8 cellular contexts compared by ENCODE assay signal in genomic region chr20:58408603-58409246, GRCh38. TPM values are rescaled to one million over a fixed set of nuclear protein-coding genes. Genes with fewer than 3 reads are reported as not detected.
DNase-seq lines count a peak whose midpoint lies in the region; ATAC-seq and TF ChIP-seq lines count a peak whose summit lies in the region.

No MANE protein-coding gene starts in this region.

- no peak overlapping the region for H3K27ac ChIP-seq in neuronal stem cell (replicated peaks; ENCODE audit: low read length)

- H3K18ac ChIP-seq in neuronal stem cell (ENCODE audit: low read length) = no peak overlapping the region

- WGBS in neuronal stem cell (ENCODE audit: extremely low coverage in 2 of 2, insufficient read length in 2 of 2, insufficient replicate concordance in 1 of 2), 2 donors = no CpG with 5 or more reads among the region's 3 CpGs

- H4K91ac ChIP-seq in neuronal stem cell (ENCODE audit: low read depth, low read length, poor library complexity) = no peak overlapping the region

- no peak overlapping the region for H3K14ac ChIP-seq in neuronal stem cell (ENCODE audit: low read length)

- H3K36me3 ChIP-seq in BE2C = no peaks in the 10 kb centered on the region
- peaks cover 0 to 4% of the 10 kb centered on the region in 2 donors for H3K36me3 ChIP-seq in neuronal stem cell (replicated peaks in 1 of 2; ENCODE audit: control insufficient read depth in 2 of 2, insufficient read depth in 2 of 2, low read length in 2 of 2)

- H2AK5ac ChIP-seq in neuronal stem cell (ENCODE audit: low read depth, low read length) = no peak overlapping the region

- H3K9me3 ChIP-seq in BE2C (no peaks in the 10 kb centered on the region), neuronal stem cell (replicated peaks in 1 of 2; ENCODE audit: control insufficient read depth in 2 of 2, insufficient read depth in 1 of 2, low read depth in 1 of 2, low read length in 2 of 2) (peaks cover 1 to 5% of the 10 kb centered on the region in 2 donors)

- H2AFZ ChIP-seq in neuronal stem cell (ENCODE audit: low read length) = no peak overlapping the region

- peak; percentile 51 for ATAC-seq in activated T-helper 17 cell treated with anti-CD3 and anti-CD28 coated beads, Interleukin-2, amount 50 U/mL, for 72 hours (replicated peaks)
- no peak for ATAC-seq in HG03342 (IDR thresholded peaks at IDR 0.05; ENCODE audit: unreplicated experiment)

- no peak overlapping the region for H3K4ac ChIP-seq in neuronal stem cell (ENCODE audit: low read length)

- no peak overlapping the region for H2BK12ac ChIP-seq in neuronal stem cell (ENCODE audit: low read length)

- TF ChIP-seq CTCF in HFFc6 (IDR thresholded peaks at IDR 0.05) (no peak), BE2C (IDR thresholded peaks at IDR 0.05; ENCODE audit: low read depth, low read length) (no peak)

- H3K36me3 Mint-ChIP-seq in HFFc6 (ENCODE audit: low read depth) = no peaks in the 10 kb centered on the region
- peaks cover 5% of the 10 kb centered on the region for H3K36me3 Mint-ChIP-seq in activated T-helper 17 cell treated with anti-CD3 and anti-CD28 coated beads, Interleukin-2, amount 50 U/mL, for 72 hours (ENCODE audit: low read depth)

- H3K4me1 Mint-ChIP-seq in HFFc6 (ENCODE audit: low read depth) = no peaks in the 10 kb centered on the region
- H3K4me1 Mint-ChIP-seq in activated T-helper 17 cell treated with anti-CD3 and anti-CD28 coated beads, Interleukin-2, amount 50 U/mL, for 72 hours = peaks cover 36% of the 10 kb centered on the region

- no peak overlapping the region for H3K4me2 ChIP-seq in neuronal stem cell (ENCODE audit: insufficient read depth, low read length, poor library complexity, severe bottlenecking)

- H3K4me3 Mint-ChIP-seq in HFFc6 = no peak overlapping the region
- H3K4me3 Mint-ChIP-seq in activated T-helper 17 cell treated with anti-CD3 and anti-CD28 coated beads, Interleukin-2, amount 50 U/mL, for 72 hours = peak overlapping the region; percentile 48

- DNase-seq in COLO829 (ENCODE audit: low spot score) (peak; percentile 91), HFFc6 (no peak), midbrain (lab: John Stamatoyannopoulos, UW) (peak; percentile 51), BE2C (no peak), neuronal stem cell (ENCODE audit: low spot score) (no peak)
- no peak for DNase-seq in activated CD4-positive, CD25-positive, alpha-beta regulatory T cell treated with anti-CD3 and anti-CD28 coated beads, Interleukin-2, amount 50 U/mL, for 72 hours

- peak overlapping the region; percentile 74 for H3K27ac Mint-ChIP-seq in HFFc6
- H3K27ac Mint-ChIP-seq in activated T-helper 17 cell treated with anti-CD3 and anti-CD28 coated beads, Interleukin-2, amount 50 U/mL, for 72 hours = peak overlapping the region; percentile 55

- no peak overlapping the region for H4K8ac ChIP-seq in neuronal stem cell (ENCODE audit: low read depth, low read length)

- no peak overlapping the region for H3K9ac ChIP-seq in neuronal stem cell (ENCODE audit: low read depth, low read length, poor library complexity)

- H2BK5ac ChIP-seq in neuronal stem cell (ENCODE audit: low read length) = no peak overlapping the region

- no peaks in the 10 kb centered on the region for H3K27me3 ChIP-seq in BE2C
- no peaks in the 10 kb centered on the region for H3K27me3 ChIP-seq in neuronal stem cell (ENCODE audit: control insufficient read depth in 3 of 3, insufficient read depth in 3 of 3, low read depth in 1 of 3, low read length in 3 of 3)

- H3K9me3 Mint-ChIP-seq in HFFc6 = no peaks in the 10 kb centered on the region
- H3K9me3 Mint-ChIP-seq in activated T-helper 17 cell treated with anti-CD3 and anti-CD28 coated beads, Interleukin-2, amount 50 U/mL, for 72 hours = no peaks in the 10 kb centered on the region

- H3K4me3 ChIP-seq in BE2C (ENCODE audit: low read depth, low read length) (no peak overlapping the region), neuronal stem cell (ENCODE audit: low read length in 2 of 2) (no peak overlapping the region)

- H2BK15ac ChIP-seq in neuronal stem cell (ENCODE audit: low read length) = no peak overlapping the region

- H3K4me1 ChIP-seq in BE2C (no peaks in the 10 kb centered on the region; the same call in 1 of the 2 replicates), neuronal stem cell (ENCODE audit: control insufficient read depth in 2 of 2, insufficient read depth in 1 of 2, low read depth in 1 of 2, low read length in 2 of 2) (peaks cover 0 to 2% of the 10 kb centered on the region in 2 donors)

- H3K23ac ChIP-seq in neuronal stem cell (ENCODE audit: low read depth, low read length, poor library complexity) = no peak overlapping the region

- H3K27me3 Mint-ChIP-seq in HFFc6 (ENCODE audit: insufficient read depth) = no peaks in the 10 kb centered on the region
- no peaks in the 10 kb centered on the region for H3K27me3 Mint-ChIP-seq in activated T-helper 17 cell treated with anti-CD3 and anti-CD28 coated beads, Interleukin-2, amount 50 U/mL, for 72 hours

- H3K79me1 ChIP-seq in neuronal stem cell (ENCODE audit: low read depth, low read length) = peaks cover 3% of the 10 kb centered on the region

- H2BK120ac ChIP-seq in neuronal stem cell (ENCODE audit: low read depth, low read length) = no peak overlapping the region

RNA-seq across cellular contexts. Expression of gene VAPB, which starts 19.7 kb away (rescaled TPM):
- total RNA-seq in HFFc6 (2021; fragmentation: NEBNext Ultra II Directional; extraction: Animal tissue kit (Norgen Biotek cat#: 25700)) = 10 to 100 TPM; 48.9 to 57.4 (median 54.5) TPM
- 10 to 100 TPM; 43.2 to 48.2 TPM for total RNA-seq in activated T-helper 17 cell treated with anti-CD3 and anti-CD28 coated beads, Interleukin-2, amount 50 U/mL, for 72 hours
- polyA plus RNA-seq in BE2C (2012; ENCODE audit: insufficient read depth, insufficient read length, low read depth) = 83.5 TPM
- polyA plus RNA-seq in neuronal stem cell (2013, experiment 1 of 2) = 33.3 TPM
- 33.3 TPM for polyA plus RNA-seq in neuronal stem cell (2013, experiment 2 of 2)

Comparison
In these comparisons a context has a peak if more than half of its experiments do, and no peak if none do; other contexts are left out.
1. DNase-seq: peak in COLO829 (single experiment) and midbrain (single experiment); none in HFFc6 (single experiment), BE2C (single experiment), activated CD4-positive, CD25-positive, alpha-beta regulatory T cell treated with anti-CD3 and anti-CD28 coated beads, Interleukin-2, amount 50 U/mL, for 72 hours (single experiment) and neuronal stem cell (single experiment).